Comparison of ENCODE assay signal across 2 cellular contexts in genomic region chr5:146026307-146027010, GRCh38.
TF ChIP-seq lines count a peak whose summit lies in the region.

No MANE protein-coding gene starts in this region.

TF ChIP-seq in GM23338, 12 proteins besides CTCF, POLR2A, EP300 and RAD21 (continued from another document):
- no peak for TF ChIP-seq REST (IDR thresholded peaks at IDR 0.05; ENCODE audit: unreplicated experiment)
- no peak for TF ChIP-seq ZNF114 (CRISPR knock-in tag; IDR thresholded peaks at IDR 0.05)
- TF ChIP-seq EZH2phosphoT487 (IDR thresholded peaks at IDR 0.05; ENCODE audit: unreplicated experiment), result no peak
- no peak for TF ChIP-seq EZH2 (IDR thresholded peaks at IDR 0.05; ENCODE audit: low read depth, unreplicated experiment)

TF ChIP-seq in WTC11, 78 proteins besides CTCF, POLR2A, EP300 and RAD21 (continued from another document):
- TF ChIP-seq ZBTB43 (CRISPR knock-in tag; IDR thresholded peaks at IDR 0.05) (peak; percentile 64), CDX4 (CRISPR knock-in tag; IDR thresholded peaks at IDR 0.05; ENCODE audit: borderline replicate concordance) (no peak), ZSCAN18 (CRISPR knock-in tag; IDR thresholded peaks at IDR 0.05) (no peak), NR3C1 (CRISPR knock-in tag; conservative IDR thresholded peaks at IDR 0.05; ENCODE audit: low read depth) (no peak), ATF2 (CRISPR knock-in tag; IDR thresholded peaks at IDR 0.05; ENCODE audit: borderline replicate concordance, low read depth) (no peak), PREB (CRISPR knock-in tag; IDR thresholded peaks at IDR 0.05; ENCODE audit: borderline replicate concordance) (no peak), ZNF232 (CRISPR knock-in tag; IDR thresholded peaks at IDR 0.05) (no peak), MAX (CRISPR knock-in tag; IDR thresholded peaks at IDR 0.05) (no peak), FOXJ3 (CRISPR knock-in tag; IDR thresholded peaks at IDR 0.05; ENCODE audit: borderline replicate concordance) (no peak), TP53 (CRISPR knock-in tag; IDR thresholded peaks at IDR 0.05) (no peak), GTF2I (CRISPR knock-in tag; conservative IDR thresholded peaks at IDR 0.05) (peak; percentile 87), ZNF512 (CRISPR knock-in tag; IDR thresholded peaks at IDR 0.05; ENCODE audit: borderline replicate concordance) (no peak), ZNF423 (CRISPR knock-in tag; IDR thresholded peaks at IDR 0.05) (no peak), HMGA2 (CRISPR knock-in tag; IDR thresholded peaks at IDR 0.05) (no peak), IRF2 (CRISPR knock-in tag; IDR thresholded peaks at IDR 0.05; ENCODE audit: borderline replicate concordance, low read depth) (no peak), CREM (CRISPR knock-in tag; IDR thresholded peaks at IDR 0.05) (no peak), FOXK1 (CRISPR knock-in tag; IDR thresholded peaks at IDR 0.05) (0 out of 2 replicates have a peak, but pooled peaks have one; percentile 19), AR (CRISPR knock-in tag; IDR thresholded peaks at IDR 0.05) (no peak), CREB1 (CRISPR knock-in tag; IDR thresholded peaks at IDR 0.05) (no peak), ATF6 (CRISPR knock-in tag; IDR thresholded peaks at IDR 0.05) (no peak), ZNF317 (CRISPR knock-in tag; IDR thresholded peaks at IDR 0.05; ENCODE audit: borderline replicate concordance, low read depth) (no peak), ATF1 (CRISPR knock-in tag; IDR thresholded peaks at IDR 0.05) (no peak)
